Comparison of ENCODE assay signal across 9 cellular contexts in genomic region chr15:31235298-31236183, GRCh38.
DNase-seq lines count a peak whose midpoint lies in the region; ATAC-seq and TF ChIP-seq lines count a peak whose summit lies in the region.
"Had no signal": no experiment of that assay in that cellular context is flagged by ENCODE, and none has a peak within 500 bp of the region (broad histone marks: within the 10 kb centered on the region; RNA-seq: fewer than 3 reads in every experiment).

No MANE protein-coding gene starts in this region.

- no peak overlapping the region for H3K9ac ChIP-seq in colonic mucosa (ENCODE audit: low read depth in 2 of 2, low read length in 2 of 2)

- intact Hi-C loops in colonic mucosa (cut with DNase I) (no loop called here), prostate gland (cut with DNase I) (no loop called here)

- no peak for ATAC-seq in activated naive CD4-positive, alpha-beta T cell treated with anti-CD3 and anti-CD28 coated beads, Interleukin-2, amount 50 U/mL, for 72 hours

- H3K9me3 Mint-ChIP-seq in activated naive CD4-positive, alpha-beta T cell treated with anti-CD3 and anti-CD28 coated beads, Interleukin-2, amount 50 U/mL, for 72 hours, result no peaks in the 10 kb centered on the region
- H3K9me3 Mint-ChIP-seq: memory B cell had no signal

- H3K27ac ChIP-seq in colonic mucosa (peak overlapping the region; percentile 62), prostate gland (peak overlapping the region; percentile 7 to 14)

- no peak for TF ChIP-seq CTCF in colonic mucosa (IDR thresholded peaks at IDR 0.05)
- TF ChIP-seq CTCF in prostate gland (IDR thresholded peaks at IDR 0.05), result no peak

- H3K4me1 ChIP-seq in colonic mucosa (no peaks in the 10 kb centered on the region), prostate gland (replicated peaks) (no peaks in the 10 kb centered on the region)

- H3K4me3 ChIP-seq in colonic mucosa (no peak overlapping the region), prostate gland (no peak overlapping the region)

- DNase-seq in activated effector memory CD4-positive, alpha-beta T cell treated with anti-CD3 and anti-CD28 coated beads, Interleukin-2, amount 50 U/mL, for 16 hours, result peak; percentile 19
- DNase-seq in activated effector memory CD4-positive, alpha-beta T cell treated with Interleukin-2 at 50 U/mL for 16 hours, result no peak
- DNase-seq in NCI-H2227 (lab: John Stamatoyannopoulos, UW; ENCODE audit: unreplicated experiment) (peak; percentile 83), colonic mucosa (no peak), prostate gland (ENCODE audit: low spot score) (no peak), LoVo (ENCODE audit: low spot score) (no peak)
- no peak for DNase-seq in activated naive CD4-positive, alpha-beta T cell treated with anti-CD3 and anti-CD28 coated beads, Interleukin-2, amount 50 U/mL, for 72 hours (ENCODE audit: low spot score in 2 of 2)
- no peak for DNase-seq in activated CD4-positive, alpha-beta T cell treated with anti-CD3 and anti-CD28 coated beads for 4 hours

- 71% methylated on average over 20 of the region's 20 CpGs for WGBS in prostate gland

- no peak for TF ChIP-seq POLR2A in prostate gland (IDR thresholded peaks at IDR 0.05)

- no peak overlapping the region for H3K27ac Mint-ChIP-seq in activated naive CD4-positive, alpha-beta T cell treated with anti-CD3 and anti-CD28 coated beads, Interleukin-2, amount 50 U/mL, for 72 hours

- H3K27me3 ChIP-seq in colonic mucosa, result no peaks in the 10 kb centered on the region
- H3K27me3 ChIP-seq in prostate gland (replicated peaks; ENCODE audit: insufficient read depth), result no peaks in the 10 kb centered on the region

- no peaks in the 10 kb centered on the region for H3K9me3 ChIP-seq in colonic mucosa
- H3K9me3 ChIP-seq in prostate gland, result no peaks in the 10 kb centered on the region

- H3K36me3 Mint-ChIP-seq in activated naive CD4-positive, alpha-beta T cell treated with anti-CD3 and anti-CD28 coated beads, Interleukin-2, amount 50 U/mL, for 72 hours, result no peaks in the 10 kb centered on the region
- H3K36me3 Mint-ChIP-seq: memory B cell had no signal

- H3K36me3 ChIP-seq in colonic mucosa (no peaks in the 10 kb centered on the region), prostate gland (no peaks in the 10 kb centered on the region)

Comparison
In these comparisons a context has a peak if more than half of its experiments do, and no peak if none do; other contexts are left out.
1. DNase-seq: peak in activated effector memory CD4-positive, alpha-beta T cell treated with anti-CD3 and anti-CD28 coated beads, Interleukin-2, amount 50 U/mL, for 16 hours (single experiment) and NCI-H2227 (single experiment); none in activated effector memory CD4-positive, alpha-beta T cell treated with Interleukin-2 at 50 U/mL for 16 hours (single experiment), colonic mucosa (single experiment), prostate gland (single experiment), activated naive CD4-positive, alpha-beta T cell treated with anti-CD3 and anti-CD28 coated beads, Interleukin-2, amount 50 U/mL, for 72 hours (0 of 2), activated CD4-positive, alpha-beta T cell treated with anti-CD3 and anti-CD28 coated beads for 4 hours (0 of 2) and LoVo (single experiment).